8 cellular contexts compared by ENCODE assay signal in genomic region chr22:42780070-42780540, GRCh38. TPM values are rescaled to one million over a fixed set of nuclear protein-coding genes. Genes with fewer than 3 reads are reported as not detected.
DNase-seq lines count a peak whose midpoint lies in the region; ATAC-seq and TF ChIP-seq lines count a peak whose summit lies in the region.

No MANE protein-coding gene starts in this region.

- no peaks in the 10 kb centered on the region for H3K9me3 Mint-ChIP-seq in nephron

- H3K27me3 ChIP-seq in fibroblast of lung (ENCODE audit: control insufficient read depth, insufficient read depth, low read length), result no peaks in the 10 kb centered on the region

- H3K27me3 Mint-ChIP-seq in nephron (ENCODE audit: low read depth), result no peaks in the 10 kb centered on the region

- no peak overlapping the region for H3K4me3 ChIP-seq in fibroblast of lung (replicated peaks in 1 of 4; ENCODE audit: control extremely low read depth in 1 of 4, insufficient read depth in 1 of 4, low read depth in 3 of 4, low read length in 4 of 4)

- H2AFZ ChIP-seq in fibroblast of lung (ENCODE audit: low read length), result peak overlapping the region; percentile 69

- no peaks in the 10 kb centered on the region for H4K20me1 ChIP-seq in fibroblast of lung (ENCODE audit: control insufficient read depth, extremely low read depth, insufficient read depth, low read length)

- H3K36me3 ChIP-seq in fibroblast of lung (ENCODE audit: control insufficient read depth, insufficient read depth, low read length), result no peaks in the 10 kb centered on the region

- H3K4me1 ChIP-seq in fibroblast of lung (ENCODE audit: control insufficient read depth, extremely low read depth, insufficient read depth, low read length), result no peaks in the 10 kb centered on the region

- no peak overlapping the region for H3K27ac ChIP-seq in fibroblast of lung (ENCODE audit: insufficient read depth, low read length)

- ATAC-seq in GM19395 (IDR thresholded peaks at IDR 0.05; ENCODE audit: unreplicated experiment) (no peak), GM19452 (IDR thresholded peaks at IDR 0.05; ENCODE audit: unreplicated experiment) (no peak)

- no peaks in the 10 kb centered on the region for H3K79me2 ChIP-seq in fibroblast of lung (ENCODE audit: control insufficient read depth, insufficient read depth, low read length)

- no peak overlapping the region for H3K27ac Mint-ChIP-seq in nephron

- no peak overlapping the region for H3K4me2 ChIP-seq in fibroblast of lung (ENCODE audit: extremely low read depth, insufficient read depth, low read length)

- H3K36me3 Mint-ChIP-seq in nephron (ENCODE audit: low read depth), result no peaks in the 10 kb centered on the region

- H3K9me3 ChIP-seq in fibroblast of lung (ENCODE audit: control insufficient read depth, insufficient read depth, low read depth, low read length), result no peaks in the 10 kb centered on the region

- H3K9ac ChIP-seq in fibroblast of lung (ENCODE audit: insufficient read depth, low read length), result no peak overlapping the region

- no peaks in the 10 kb centered on the region for H3K4me1 Mint-ChIP-seq in nephron

- DNase-seq in D341Med (ENCODE audit: low spot score) (peak; percentile 82), HS-27A (ENCODE audit: low read depth) (peak; percentile 73), NCI-H69 (lab: John Stamatoyannopoulos, UW) (peak; percentile 93), fibroblast of lung (ENCODE audit: low read depth in 2 of 2) (peak; percentile 91 to 98)
- DNase-seq in activated CD4-positive, alpha-beta T cell treated with anti-CD3 and anti-CD28 coated beads, Interleukin-2, amount 50 U/mL, for 48 hours, result peak; percentile 7 to 40

- TF ChIP-seq CTCF in fibroblast of lung (conservative IDR thresholded peaks at IDR 0.05 in 1 of 2, IDR thresholded peaks at IDR 0.05 in 1 of 2; ENCODE audit: low read depth in 1 of 2, low read length in 2 of 2) (peak; percentile 79 to 95), nephron (IDR thresholded peaks at IDR 0.05; ENCODE audit: unreplicated experiment in 3 of 3) (peak; percentile 86 to 94 (median 89))

- no peak overlapping the region for H3K4me3 Mint-ChIP-seq in nephron

RNA-seq across cellular contexts. Expression of gene A4GALT, which starts 59.4 kb away (rescaled TPM):
- total RNA-seq in fibroblast of lung, result 14.9 and 16.2 TPM in 2 replicates
- 6.8 and 9.3 TPM in 2 replicates for polyA plus RNA-seq in fibroblast of lung
- polyA plus RNA-seq in fibroblast of lung (2012), result 12.8 and 19.4 TPM in 2 replicates
- 11.3 and 13.5 TPM in 2 replicates for polyA minus RNA-seq in fibroblast of lung (ENCODE audit: low replicate concordance)

Comparison
In these comparisons a context has a peak if more than half of its experiments do, and no peak if none do; other contexts are left out.
1. DNase-seq: peak in every context shown above with its lines; median percentile 94 in fibroblast of lung; 93 in NCI-H69; 82 in D341Med; 73 in HS-27A; 24 in activated CD4-positive, alpha-beta T cell treated with anti-CD3 and anti-CD28 coated beads, Interleukin-2, amount 50 U/mL, for 48 hours.